8 cellular contexts compared by ENCODE assay signal in the genomic region with DNA sequence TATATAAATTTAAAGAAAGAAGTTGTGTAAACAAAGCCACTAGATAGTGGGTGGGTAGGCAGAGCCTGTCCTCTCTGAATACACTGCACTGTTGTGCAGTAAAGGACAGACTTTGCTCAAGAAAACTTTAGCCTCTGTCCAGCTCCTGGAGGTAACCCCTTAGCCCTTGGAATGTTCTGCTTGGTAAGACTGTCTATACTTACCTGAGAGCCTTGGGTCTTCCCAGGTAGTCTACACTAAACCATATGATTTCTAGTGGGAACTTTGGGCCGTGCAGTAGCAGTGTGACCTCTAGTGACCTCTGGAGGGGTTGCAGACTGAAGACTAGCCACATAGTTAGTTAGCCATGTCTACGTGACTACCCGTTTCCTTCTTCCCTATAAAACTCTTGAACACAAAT.
DNase-seq lines count a peak whose midpoint lies in the region; ATAC-seq and TF ChIP-seq lines count a peak whose summit lies in the region.

No MANE protein-coding gene starts in this region.

- H3K27me3 Mint-ChIP-seq in nephron progenitor cell (ENCODE audit: low read depth, poor library complexity) = no peaks in the 10 kb centered on the region

- peaks cover 24% of the 10 kb centered on the region for H3K9me3 Mint-ChIP-seq in nephron progenitor cell

- peak; percentile 34 for TF ChIP-seq CTCF in nephron progenitor cell (IDR thresholded peaks at IDR 0.05)

- DNase-seq in DMS 273 (lab: John Stamatoyannopoulos, UW; ENCODE audit: unreplicated experiment) (peak; percentile 49), DMS 273 treated with DMSO at 0.1 percent for 48 hours (lab: John Stamatoyannopoulos, UW) (no peak), RPMI8226 (peak; percentile 26), nephron progenitor cell (peak; percentile 15), NK-92 (lab: John Stamatoyannopoulos, UW; ENCODE audit: unreplicated experiment) (no peak), middle frontal gyrus (ENCODE audit: extremely low spot score, low spot score) (no peak)

- no peak overlapping the region for H3K27ac Mint-ChIP-seq in nephron progenitor cell

- ATAC-seq in HG03064 (IDR thresholded peaks at IDR 0.05; ENCODE audit: low read depth, unreplicated experiment) (peak; percentile 67), GM19324 (IDR thresholded peaks at IDR 0.05; ENCODE audit: low FRiP score, unreplicated experiment) (no peak)

- no peaks in the 10 kb centered on the region for H3K4me1 Mint-ChIP-seq in nephron progenitor cell

- H3K36me3 Mint-ChIP-seq in nephron progenitor cell (ENCODE audit: low read depth) = peaks cover 5% of the 10 kb centered on the region

- no peak overlapping the region for H3K4me3 Mint-ChIP-seq in nephron progenitor cell

Comparison
In these comparisons a context has a peak if more than half of its experiments do, and no peak if none do; other contexts are left out.
1. DNase-seq: peak in DMS 273 (single experiment), RPMI8226 (single experiment) and nephron progenitor cell (single experiment); none in DMS 273 treated with DMSO at 0.1 percent for 48 hours (single experiment), NK-92 (single experiment) and middle frontal gyrus (single experiment).